ENCODE assay signal across 35 cellular contexts in the genomic region with DNA sequence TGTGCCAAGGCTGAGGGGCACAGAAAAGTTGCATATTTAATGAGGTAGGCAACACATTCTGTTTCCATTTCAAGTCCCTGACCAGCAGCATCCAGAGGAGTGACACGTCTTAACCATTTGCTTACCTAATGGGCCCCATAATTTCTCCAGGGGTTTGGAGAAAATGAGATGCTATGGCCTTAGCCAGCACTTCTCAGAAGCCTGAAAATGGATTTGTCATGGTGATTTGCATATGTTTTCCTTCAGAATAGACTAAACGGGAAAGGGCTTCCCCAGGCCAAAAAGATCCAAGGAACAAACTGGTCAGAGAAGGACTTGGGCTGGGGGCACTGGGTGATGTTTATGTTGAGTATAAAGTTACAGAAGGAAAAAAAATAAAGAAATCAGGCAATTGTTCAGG. TPM values are rescaled to one million over a fixed set of nuclear protein-coding genes. Genes with fewer than 3 reads are reported as not detected.
"Had no signal": no experiment of that assay in that cellular context is flagged by ENCODE, and none has a peak within 500 bp of the region (broad histone marks: within the 10 kb centered on the region; RNA-seq: fewer than 3 reads in every experiment).

No MANE protein-coding gene starts in this region.

- H3K79me2 ChIP-seq: parathyroid adenoma had no signal

- H3K9ac ChIP-seq: neural progenitor cell, parathyroid adenoma had no signal

- H3K4me1 Mint-ChIP-seq: immature natural killer cell, naive B cell, natural killer cell had no signal

- H3K36me3 ChIP-seq: left lung, neural progenitor cell, right lobe of liver, suprapubic skin, thoracic aorta, tibial artery, uterus had no signal

- H3K36me3 Mint-ChIP-seq: mesothelial cell of epicardium, naive B cell, natural killer cell had no signal

- H3K27ac ChIP-seq: left lung, neural progenitor cell, neutrophil, parathyroid adenoma, psoas muscle, right lobe of liver, skin epidermis, suprapubic skin, thoracic aorta, tibial artery, uterus had no signal

- H3K27me3 ChIP-seq: left lung, neural progenitor cell, neutrophil, right lobe of liver, suprapubic skin, tibial artery, uterus had no signal

- H3K4me2 ChIP-seq: neural progenitor cell had no signal

- DNase-seq: hypothalamus; immature natural killer cell; kidney; left colon; left lung; mesendoderm; naive B cell; natural killer cell; nephron progenitor cell; occipital lobe; psoas muscle; right lobe of liver; stimulated activated CD4-positive, alpha-beta T cell treated with anti-CD3 and anti-CD28 coated beads, Interleukin-12 subunit alpha, Interleukin-12 subunit beta, amount 100 ng/mL, for 4 hours; stimulated activated CD4-positive, alpha-beta T cell treated with anti-CD3 and anti-CD28 coated beads, Interleukin-15, amount 100 ng/mL, for 24 hours; stimulated activated CD4-positive, alpha-beta T cell treated with anti-CD3 and anti-CD28 coated beads, Interleukin-2, amount 100 ng/mL, for 24 hours; stimulated activated CD4-positive, alpha-beta T cell treated with anti-CD3 and anti-CD28 coated beads, Interleukin-4, amount 100 ng/mL, for 1 hour; stimulated activated naive CD4-positive, alpha-beta T cell; tibial artery; uterus had no signal

- H3K27ac Mint-ChIP-seq: immature natural killer cell; mesothelial cell of epicardium; naive B cell; natural killer cell; nephron progenitor cell; neural progenitor cell; stimulated activated naive CD8-positive, alpha-beta T cell treated with anti-CD3 and anti-CD28 coated beads, Interleukin-15, Interleukin-2, amounts not matched to agents 100 ng/mL and 50 ng/mL, for 24 hours; type B pancreatic cell had no signal

- H3K4me3 ChIP-seq: left lung, lung, neural progenitor cell, psoas muscle, right lobe of liver, skin epidermis, suprapubic skin, thoracic aorta, tibial artery, uterus had no signal

- H3K27me3 Mint-ChIP-seq: naive B cell; stimulated activated naive CD8-positive, alpha-beta T cell treated with anti-CD3 and anti-CD28 coated beads, Interleukin-15, Interleukin-2, amounts not matched to agents 100 ng/mL and 50 ng/mL, for 24 hours; type B pancreatic cell had no signal

- H3K4me3 Mint-ChIP-seq: immature natural killer cell; mesothelial cell of epicardium; naive B cell; natural killer cell; nephron progenitor cell; neural progenitor cell; stimulated activated naive CD8-positive, alpha-beta T cell treated with anti-CD3 and anti-CD28 coated beads, Interleukin-15, Interleukin-2, amounts not matched to agents 100 ng/mL and 50 ng/mL, for 24 hours; type B pancreatic cell had no signal

- ATAC-seq: left colon, left lung, natural killer cell, psoas muscle had no signal

- H2AFZ ChIP-seq: neural progenitor cell, parathyroid adenoma had no signal

- H3K4me1 ChIP-seq: left lung, parathyroid adenoma, psoas muscle, right lobe of liver, suprapubic skin, tibial artery, uterus had no signal

- FAIRE-seq: islet of Langerhans, kidney had no signal

- H3K9me3 Mint-ChIP-seq: immature natural killer cell; mesothelial cell of epicardium; naive B cell; natural killer cell; nephron progenitor cell; stimulated activated naive CD8-positive, alpha-beta T cell treated with anti-CD3 and anti-CD28 coated beads, Interleukin-15, Interleukin-2, amounts not matched to agents 100 ng/mL and 50 ng/mL, for 24 hours; type B pancreatic cell had no signal

- H3K9me3 ChIP-seq: left lung, neutrophil, psoas muscle, right lobe of liver, suprapubic skin, thoracic aorta, tibial artery, uterus had no signal

RNA-seq across cellular contexts. Expression of a gene that starts 16.7 kb away (rescaled TPM):
- total RNA-seq: kidney, left colon, lower leg skin, mesothelial cell of epicardium, mononuclear cell, natural killer cell, osteocyte, posterior vena cava, subcutaneous adipose tissue, suprapubic skin, thoracic aorta, uterus had no signal
- polyA plus RNA-seq: immature natural killer cell had no signal

RNA-seq across cellular contexts. Expression of a gene that starts 55.7 kb away (rescaled TPM):
- total RNA-seq: thoracic aorta had no signal
